Comparison of ENCODE assay signal across 1 cellular context in genomic region chr18:26840965-26841364, GRCh38.
TF ChIP-seq lines count a peak whose summit lies in the region.

No MANE protein-coding gene starts in this region.

TF ChIP-seq in GM23338, 12 proteins besides CTCF, POLR2A, EP300 and RAD21 (continued from another document):
- no peak for TF ChIP-seq ZNF462 (CRISPR knock-in tag; IDR thresholded peaks at IDR 0.05)
- TF ChIP-seq JUNB (IDR thresholded peaks at IDR 0.05; ENCODE audit: unreplicated experiment) = no peak
TF ChIP-seq in GM23338: peak in this region for 0.
